ENCODE assay signal across 8 cellular contexts in genomic region chr5:66814146-66814991, GRCh38.
DNase-seq lines count a peak whose midpoint lies in the region; ATAC-seq, FAIRE-seq and TF ChIP-seq lines count a peak whose summit lies in the region.

No MANE protein-coding gene starts in this region.

- POLR2A ChIA-PET in PC-9 (lab: Charles Lee; ENCODE audit: unreplicated experiment): no interaction called here

- ATAC-seq in HG03159 (IDR thresholded peaks at IDR 0.05; ENCODE audit: unreplicated experiment): peak; percentile 70

- no TSS peak for BruUV-seq in PC-9 (replicated peaks; lab: Mats Ljungman, UMichigan)

- no peak overlapping the region for H3K4me3 ChIP-seq in PC-9
- H3K4me3 ChIP-seq in astrocyte of the cerebellum (ENCODE audit: low read depth, low read length): no peak overlapping the region
- H3K4me3 ChIP-seq in keratinocyte (ENCODE audit: control insufficient read depth in 2 of 3, extremely low read depth in 1 of 3, insufficient read depth in 2 of 3, low read depth in 1 of 3, low read length in 3 of 3): peak overlapping the region in 1 of 3 experiments; percentile 11

- peak; percentile 32 for DNase-seq in A172 (ENCODE audit: low spot score)
- DNase-seq in G401 (ENCODE audit: low spot score): peak; percentile 50
- peak in 1 of 2 experiments; percentile 29 for DNase-seq in PC-9
- DNase-seq in astrocyte of the cerebellum (ENCODE audit: low read depth): peak; percentile 49
- no peak for DNase-seq in keratinocyte (ENCODE audit: low read depth, low spot score)
- peak; percentile 55 for DNase-seq in stimulated activated CD4-positive, alpha-beta T cell treated with anti-CD3 and anti-CD28 coated beads, Interleukin-4, amount 100 ng/mL, for 24 hours
- DNase-seq in posterior vena cava (ENCODE audit: low spot score): no peak

- H2AFZ ChIP-seq in PC-9 (no peak overlapping the region), keratinocyte (ENCODE audit: control insufficient read depth, low read length) (peak overlapping the region; percentile 29)

- dilution Hi-C loops in keratinocyte (cut with MboI; ENCODE audit: extremely low pct_ligation_motif_present, low sequenced_read_pairs): no loop called here

- H3K9me3 ChIP-seq in PC-9 (ENCODE audit: insufficient read depth, low read depth): no peaks in the 10 kb centered on the region
- no peaks in the 10 kb centered on the region for H3K9me3 ChIP-seq in keratinocyte (ENCODE audit: control insufficient read depth, low read depth, low read length)

- in situ Hi-C loops in G401 (cut with HindIII; ENCODE audit: low sequenced_read_pairs) (no loop called here), astrocyte of the cerebellum (cut with HindIII; ENCODE audit: low sequenced_read_pairs) (no loop called here)

- H3K79me2 ChIP-seq in PC-9 (ENCODE audit: low read depth) (no peaks in the 10 kb centered on the region), keratinocyte (ENCODE audit: control insufficient read depth, insufficient read depth, low read length) (no peaks in the 10 kb centered on the region)

- no peaks in the 10 kb centered on the region for H3K9me1 ChIP-seq in keratinocyte (ENCODE audit: control insufficient read depth, extremely low read depth, insufficient read depth, low read length)

- CTCF ChIA-PET in PC-9 (lab: Charles Lee): interaction anchor here (0.6 to 0.7 kb wide), 3 partner anchors 53 to 336 kb away, joined by 3 to 4 read pairs (median 3); no protein-coding TSS in a partner anchor

- H3K4me2 ChIP-seq in PC-9: no peak overlapping the region
- peak overlapping the region; percentile 63 for H3K4me2 ChIP-seq in keratinocyte (ENCODE audit: control insufficient read depth, extremely low read depth, insufficient read depth, low read depth, low read length)

- H3K9ac ChIP-seq in keratinocyte (ENCODE audit: control insufficient read depth, extremely low read depth, insufficient read depth, low read length): peak overlapping the region; percentile 16

- H3K9me2 ChIP-seq in PC-9 (ENCODE audit: insufficient read depth): peaks cover 3% of the 10 kb centered on the region; the same call in 1 of the 2 replicates

- no peaks in the 10 kb centered on the region for H3F3A ChIP-seq in PC-9 (ENCODE audit: insufficient read depth, low read depth)

- H3K27me3 ChIP-seq in PC-9 (ENCODE audit: insufficient read depth, low read depth) (no peaks in the 10 kb centered on the region), keratinocyte (ENCODE audit: control insufficient read depth, extremely low read depth, insufficient read depth, low read length) (no peaks in the 10 kb centered on the region)

- H3K36me3 ChIP-seq in PC-9 (ENCODE audit: low read depth): no peaks in the 10 kb centered on the region
- no peaks in the 10 kb centered on the region for H3K36me3 ChIP-seq in keratinocyte (ENCODE audit: control insufficient read depth in 2 of 2, extremely low read depth in 1 of 2, insufficient read depth in 2 of 2, low read length in 2 of 2)

- peak; percentile 95 for FAIRE-seq in keratinocyte (lab: Jason Lieb, UNC)

- TF ChIP-seq CTCF in PC-9 (conservative IDR thresholded peaks at IDR 0.05): peak; percentile 93
- peak; percentile 80 for TF ChIP-seq CTCF in astrocyte of the cerebellum (IDR thresholded peaks at IDR 0.05; ENCODE audit: low read depth, low read length, missing control alignments)
- peak; percentile 54 to 80 (median 60) for TF ChIP-seq CTCF in keratinocyte (optimal IDR thresholded peaks at IDR 0.05 in 1 of 3, IDR thresholded peaks at IDR 0.05 in 1 of 3, conservative IDR thresholded peaks at IDR 0.05 in 1 of 3; ENCODE audit: extremely low read depth in 1 of 3, insufficient read depth in 2 of 3, low read length in 3 of 3)

- no peaks in the 10 kb centered on the region for H3K4me1 ChIP-seq in PC-9 (replicated peaks; ENCODE audit: insufficient read depth)
- peaks cover 6% of the 10 kb centered on the region for H3K4me1 ChIP-seq in keratinocyte (ENCODE audit: control insufficient read depth, extremely low read depth, insufficient read depth, low read length)

- intact Hi-C loops in PC-9 (cut with micrococcal nuclease; ENCODE audit: unreplicated experiment): loop anchor here (2.0 to 5.0 kb wide), 3 partner anchors 50 to 1438 kb away; no protein-coding TSS in a partner anchor
- intact Hi-C loops in posterior vena cava (cut with DNase I): loop anchor here (10.0 kb wide), 2 partner anchors 340 to 390 kb away; no protein-coding TSS in a partner anchor

- no peaks in the 10 kb centered on the region for H4K20me1 ChIP-seq in PC-9 (ENCODE audit: insufficient read depth)
- no peaks in the 10 kb centered on the region for H4K20me1 ChIP-seq in keratinocyte (ENCODE audit: control insufficient read depth, extremely low read depth, insufficient read depth, low read length)

- H3K27ac ChIP-seq in PC-9: no peak overlapping the region
- H3K27ac ChIP-seq in keratinocyte (ENCODE audit: control insufficient read depth, insufficient read depth, low read length): no peak overlapping the region

Comparison
In these comparisons a context has a peak if more than half of its experiments do, and no peak if none do; other contexts are left out.
1. DNase-seq: peak in A172 (single experiment), G401 (single experiment), astrocyte of the cerebellum (single experiment) and stimulated activated CD4-positive, alpha-beta T cell treated with anti-CD3 and anti-CD28 coated beads, Interleukin-4, amount 100 ng/mL, for 24 hours (single experiment); none in keratinocyte (single experiment) and posterior vena cava (single experiment).
2. Peak in every context shown above with its lines, with median percentiles within 50 percentile points of each other: CTCF ChIP-seq.